In genomic region chr13:63501702-63502101, GRCh38 we compare ENCODE assay signal across 14 cellular contexts.
DNase-seq lines count a peak whose midpoint lies in the region; ATAC-seq and TF ChIP-seq lines count a peak whose summit lies in the region.
"Had no signal": no experiment of that assay in that cellular context is flagged by ENCODE, and none has a peak within 500 bp of the region (broad histone marks: within the 10 kb centered on the region; RNA-seq: fewer than 3 reads in every experiment).

No MANE protein-coding gene starts in this region.

- ATAC-seq in SK-N-SH treated with all-trans-retinoic acid at 6 μM for 48 hours (no peak), foreskin keratinocyte (no peak), left colon (no peak), GM18870 (IDR thresholded peaks at IDR 0.05; ENCODE audit: unreplicated experiment) (no peak)

- H3K4me3 ChIP-seq in SK-N-SH (ENCODE audit: low read depth in 2 of 2, low read length in 1 of 2): no peak overlapping the region

- H3K27ac ChIP-seq in SK-N-SH (ENCODE audit: low read depth in 2 of 2, low read length in 1 of 2) (no peak overlapping the region), foreskin keratinocyte (no peak overlapping the region)
- H3K27ac ChIP-seq: 22Rv1 had no signal

- POLR2A ChIA-PET in SK-N-SH (lab: Yijun Ruan, JAX): no interaction called here

- no peak overlapping the region for H3K4me2 ChIP-seq in SK-N-SH

- H3K9me2 ChIP-seq in SK-N-SH: no peaks in the 10 kb centered on the region

- H3K79me2 ChIP-seq in SK-N-SH (ENCODE audit: insufficient read depth): no peaks in the 10 kb centered on the region

- no peaks in the 10 kb centered on the region for H3K9me3 ChIP-seq in SK-N-SH

- intact Hi-C loops in left colon (cut with DNase I, micrococcal nuclease): no loop called here

- TF ChIP-seq CTCF in SK-N-SH (IDR thresholded peaks at IDR 0.05) (no peak), foreskin keratinocyte (conservative IDR thresholded peaks at IDR 0.05) (no peak), GM10266 (IDR thresholded peaks at IDR 0.05; ENCODE audit: control insufficient read depth, insufficient read depth, low read depth, missing control alignments) (no peak)

- H3K4me1 ChIP-seq in SK-N-SH (ENCODE audit: control insufficient read depth in 1 of 2, insufficient read depth in 2 of 2, low read depth in 1 of 2, low read length in 1 of 2): no peaks in the 10 kb centered on the region
- no peaks in the 10 kb centered on the region for H3K4me1 ChIP-seq in foreskin keratinocyte

- no peak for TF ChIP-seq EP300 in SK-N-SH (IDR thresholded peaks at IDR 0.05; ENCODE audit: borderline replicate concordance in 1 of 2, low read depth in 1 of 2, low read length in 1 of 2)

- H3K27me3 ChIP-seq in SK-N-SH (ENCODE audit: insufficient read depth) (no peaks in the 10 kb centered on the region), foreskin keratinocyte (no peaks in the 10 kb centered on the region)

- 4% methylated on average over 1 of the region's 1 CpG for WGBS in SK-N-SH (ENCODE audit: low lambda C conversion rate)

- no peak for TF ChIP-seq RAD21 in SK-N-SH (IDR thresholded peaks at IDR 0.05; ENCODE audit: low read length)

- H3K9ac ChIP-seq in SK-N-SH: no peak overlapping the region

- CTCF ChIA-PET in SK-N-SH (lab: Yijun Ruan, JAX): no interaction called here

- H3K36me3 ChIP-seq in SK-N-SH (replicated peaks in 1 of 2; ENCODE audit: control insufficient read depth in 1 of 2, insufficient read depth in 2 of 2, low read length in 1 of 2): no peaks in the 10 kb centered on the region

- DNase-seq in SK-N-SH (no peak), astrocyte of the hippocampus (ENCODE audit: low read depth, low spot score) (peak; percentile 2), foreskin keratinocyte (peak; percentile 3 to 28), left colon (no peak), GM10266 (ENCODE audit: extremely low spot score) (no peak)
- no peak for DNase-seq in activated naive CD4-positive, alpha-beta T cell treated with Interleukin-2 at 50 U/mL for 16 hours
- DNase-seq: C1 segment of cervical spinal cord, Kasumi-1, NCI-H1930, NCI-H2171, SIG-M5 had no signal

- no peak overlapping the region for H2AFZ ChIP-seq in SK-N-SH (ENCODE audit: low read depth)

- no peaks in the 10 kb centered on the region for H4K20me1 ChIP-seq in SK-N-SH (ENCODE audit: insufficient read depth)

- no peaks in the 10 kb centered on the region for H3F3A ChIP-seq in SK-N-SH (replicated peaks; ENCODE audit: insufficient read depth)

TF ChIP-seq in SK-N-SH, 30 proteins besides CTCF, POLR2A, EP300 and RAD21:
- no peak for TF ChIP-seq USF2 (IDR thresholded peaks at IDR 0.05; ENCODE audit: borderline replicate concordance, low read depth, low read length)
- no peak for TF ChIP-seq SMC3 (IDR thresholded peaks at IDR 0.05; ENCODE audit: low read depth, low read length)
- TF ChIP-seq ELF1 (IDR thresholded peaks at IDR 0.05): no peak
- TF ChIP-seq JUND (IDR thresholded peaks at IDR 0.05): 0 out of 2 replicates have a peak, but pooled peaks have one; percentile 24
- TF ChIP-seq, protein P1, sequence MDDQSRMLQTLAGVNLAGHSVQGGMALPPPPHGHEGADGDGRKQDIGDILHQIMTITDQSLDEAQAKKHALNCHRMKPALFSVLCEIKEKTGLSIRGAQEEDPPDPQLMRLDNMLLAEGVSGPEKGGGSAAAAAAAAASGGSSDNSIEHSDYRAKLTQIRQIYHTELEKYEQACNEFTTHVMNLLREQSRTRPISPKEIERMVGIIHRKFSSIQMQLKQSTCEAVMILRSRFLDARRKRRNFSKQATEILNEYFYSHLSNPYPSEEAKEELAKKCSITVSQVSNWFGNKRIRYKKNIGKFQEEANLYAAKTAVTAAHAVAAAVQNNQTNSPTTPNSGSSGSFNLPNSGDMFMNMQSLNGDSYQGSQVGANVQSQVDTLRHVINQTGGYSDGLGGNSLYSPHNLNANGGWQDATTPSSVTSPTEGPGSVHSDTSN (IDR thresholded peaks at IDR 0.05): peak; percentile 48; the same call in 1 of the 2 replicates

TF ChIP-seq in SK-N-SH treated with all-trans-retinoic acid at 6 μM for 48 hours, 23 proteins besides CTCF, POLR2A, EP300 and RAD21:
- TF ChIP-seq CREB5 (CRISPR knock-in tag; IDR thresholded peaks at IDR 0.05; ENCODE audit: low read depth) (no peak), ZC3H10 (CRISPR knock-in tag; IDR thresholded peaks at IDR 0.05) (no peak), ZFP3 (CRISPR knock-in tag; IDR thresholded peaks at IDR 0.05) (no peak), RARB (CRISPR knock-in tag; IDR thresholded peaks at IDR 0.05) (no peak), ARNTL (CRISPR knock-in tag; IDR thresholded peaks at IDR 0.05; ENCODE audit: borderline replicate concordance, low read depth) (no peak), ESRRG (CRISPR knock-in tag; IDR thresholded peaks at IDR 0.05) (no peak), TOX (CRISPR knock-in tag; IDR thresholded peaks at IDR 0.05; ENCODE audit: borderline replicate concordance) (no peak), TCF4 (CRISPR knock-in tag; IDR thresholded peaks at IDR 0.05; ENCODE audit: borderline replicate concordance) (no peak), PPARA (CRISPR knock-in tag; IDR thresholded peaks at IDR 0.05; ENCODE audit: borderline replicate concordance) (no peak), CSRNP3 (CRISPR knock-in tag; IDR thresholded peaks at IDR 0.05) (no peak), OSR1 (CRISPR knock-in tag; IDR thresholded peaks at IDR 0.05) (no peak)
- TF ChIP-seq, protein P2, sequence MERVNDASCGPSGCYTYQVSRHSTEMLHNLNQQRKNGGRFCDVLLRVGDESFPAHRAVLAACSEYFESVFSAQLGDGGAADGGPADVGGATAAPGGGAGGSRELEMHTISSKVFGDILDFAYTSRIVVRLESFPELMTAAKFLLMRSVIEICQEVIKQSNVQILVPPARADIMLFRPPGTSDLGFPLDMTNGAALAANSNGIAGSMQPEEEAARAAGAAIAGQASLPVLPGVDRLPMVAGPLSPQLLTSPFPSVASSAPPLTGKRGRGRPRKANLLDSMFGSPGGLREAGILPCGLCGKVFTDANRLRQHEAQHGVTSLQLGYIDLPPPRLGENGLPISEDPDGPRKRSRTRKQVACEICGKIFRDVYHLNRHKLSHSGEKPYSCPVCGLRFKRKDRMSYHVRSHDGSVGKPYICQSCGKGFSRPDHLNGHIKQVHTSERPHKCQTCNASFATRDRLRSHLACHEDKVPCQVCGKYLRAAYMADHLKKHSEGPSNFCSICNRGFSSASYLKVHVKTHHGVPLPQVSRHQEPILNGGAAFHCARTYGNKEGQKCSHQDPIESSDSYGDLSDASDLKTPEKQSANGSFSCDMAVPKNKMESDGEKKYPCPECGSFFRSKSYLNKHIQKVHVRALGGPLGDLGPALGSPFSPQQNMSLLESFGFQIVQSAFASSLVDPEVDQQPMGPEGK (CRISPR knock-in tag; IDR thresholded peaks at IDR 0.05; ENCODE audit: borderline replicate concordance): no peak
- TF ChIP-seq, protein P3, sequence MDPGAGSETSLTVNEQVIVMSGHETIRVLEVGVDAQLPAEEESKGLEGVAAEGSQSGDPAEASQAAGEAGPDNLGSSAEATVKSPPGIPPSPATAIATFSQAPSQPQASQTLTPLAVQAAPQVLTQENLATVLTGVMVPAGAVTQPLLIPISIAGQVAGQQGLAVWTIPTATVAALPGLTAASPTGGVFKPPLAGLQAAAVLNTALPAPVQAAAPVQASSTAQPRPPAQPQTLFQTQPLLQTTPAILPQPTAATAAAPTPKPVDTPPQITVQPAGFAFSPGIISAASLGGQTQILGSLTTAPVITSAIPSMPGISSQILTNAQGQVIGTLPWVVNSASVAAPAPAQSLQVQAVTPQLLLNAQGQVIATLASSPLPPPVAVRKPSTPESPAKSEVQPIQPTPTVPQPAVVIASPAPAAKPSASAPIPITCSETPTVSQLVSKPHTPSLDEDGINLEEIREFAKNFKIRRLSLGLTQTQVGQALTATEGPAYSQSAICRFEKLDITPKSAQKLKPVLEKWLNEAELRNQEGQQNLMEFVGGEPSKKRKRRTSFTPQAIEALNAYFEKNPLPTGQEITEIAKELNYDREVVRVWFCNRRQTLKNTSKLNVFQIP (CRISPR knock-in tag; IDR thresholded peaks at IDR 0.05; ENCODE audit: borderline replicate concordance, low read depth): no peak

Comparison
In these comparisons a context has a peak if more than half of its experiments do, and no peak if none do; other contexts are left out.
1. DNase-seq: peak in astrocyte of the hippocampus (single experiment) and foreskin keratinocyte (2 of 2); none in SK-N-SH (single experiment), left colon (0 of 2), activated naive CD4-positive, alpha-beta T cell treated with Interleukin-2 at 50 U/mL for 16 hours (single experiment) and GM10266 (single experiment).